In genomic region chr9:137953683-137954438, GRCh38 we compare ENCODE assay signal across 18 cellular contexts.
"Had no signal": no experiment of that assay in that cellular context is flagged by ENCODE, and none has a peak within 500 bp of the region (broad histone marks: within the 10 kb centered on the region; RNA-seq: fewer than 3 reads in every experiment).

No MANE protein-coding gene starts in this region.

- H3K36me3 Mint-ChIP-seq: T-cell had no signal

- H3K4me1 ChIP-seq: lower lobe of right lung, spleen, thyroid gland had no signal

- H3K27me3 ChIP-seq: thyroid gland had no signal

- H3K4me3 ChIP-seq: heart right ventricle, lower lobe of right lung, mucosa of descending colon, spleen, thyroid gland had no signal

- H3K4me3 Mint-ChIP-seq: activated naive CD8-positive, alpha-beta T cell treated with anti-CD3 and anti-CD28 coated beads, Interleukin-2, amount 50 U/mL, for 24 hours; activated T-cell treated with anti-CD3 and anti-CD28 coated beads, Interleukin-2, amount 50 U/mL, for 72 hours; brain; nephron progenitor cell; T-cell; T-helper 2 cell treated with Interferon-gamma antibody and Interleukin-4, amounts not matched to agents 5 μg/mL and 100 μg/mL, for 36 hours had no signal

- DNase-seq: activated CD4-positive, CD25-positive, alpha-beta regulatory T cell treated with anti-CD3 and anti-CD28 coated beads, Interleukin-2, amount 50 U/mL, for 72 hours; activated naive CD4-positive, alpha-beta T cell treated with anti-CD3 and anti-CD28 coated beads, Interleukin-2, amount 50 U/mL, for 16 hours; activated naive CD8-positive, alpha-beta T cell treated with anti-CD3 and anti-CD28 coated beads, Interleukin-2, amount 50 U/mL, for 24 hours; activated T-cell treated with anti-CD3 and anti-CD28 coated beads, Interleukin-2, amount 50 U/mL, for 72 hours; heart right ventricle; lower lobe of right lung; mesendoderm; mucosa of descending colon; nephron progenitor cell; spleen; stimulated activated CD4-positive, alpha-beta T cell treated with anti-CD3 and anti-CD28 coated beads, Interleukin-4, amount 100 ng/mL, for 24 hours; stimulated activated naive CD8-positive, alpha-beta T cell treated with anti-CD3 and anti-CD28 coated beads, Interleukin-15, Interleukin-2, amounts not matched to agents 100 U/mL and 50 U/mL, for 24 hours; T-cell; WERI-Rb-1 had no signal

- H3K9me3 Mint-ChIP-seq: activated naive CD8-positive, alpha-beta T cell treated with anti-CD3 and anti-CD28 coated beads, Interleukin-2, amount 50 U/mL, for 24 hours; activated T-cell treated with anti-CD3 and anti-CD28 coated beads, Interleukin-2, amount 50 U/mL, for 72 hours; brain; nephron progenitor cell; T-cell; T-helper 2 cell treated with Interferon-gamma antibody and Interleukin-4, amounts not matched to agents 5 μg/mL and 100 μg/mL, for 36 hours had no signal

- H3K27ac ChIP-seq: heart right ventricle, lower lobe of right lung, spleen, thyroid gland, WERI-Rb-1 had no signal

- H3K4me1 Mint-ChIP-seq: activated naive CD8-positive, alpha-beta T cell treated with anti-CD3 and anti-CD28 coated beads, Interleukin-2, amount 50 U/mL, for 24 hours; brain; T-cell had no signal

- ATAC-seq: activated naive CD8-positive, alpha-beta T cell treated with anti-CD3 and anti-CD28 coated beads, Interleukin-2, amount 50 U/mL, for 24 hours; activated T-cell treated with anti-CD3 and anti-CD28 coated beads, Interleukin-2, amount 50 U/mL, for 72 hours; lower lobe of right lung; mucosa of descending colon; stimulated activated naive CD8-positive, alpha-beta T cell treated with anti-CD3 and anti-CD28 coated beads, Interleukin-15, Interleukin-2, amounts not matched to agents 100 U/mL and 50 U/mL, for 24 hours; T-cell had no signal

- H3K36me3 ChIP-seq: heart right ventricle, lower lobe of right lung, spleen, thyroid gland had no signal

- H3K27me3 Mint-ChIP-seq: progenitor cell of endocrine pancreas had no signal

- H3K27ac Mint-ChIP-seq: activated naive CD8-positive, alpha-beta T cell treated with anti-CD3 and anti-CD28 coated beads, Interleukin-2, amount 50 U/mL, for 24 hours; activated T-cell treated with anti-CD3 and anti-CD28 coated beads, Interleukin-2, amount 50 U/mL, for 72 hours; nephron progenitor cell; T-cell; T-helper 2 cell treated with Interferon-gamma antibody and Interleukin-4, amounts not matched to agents 5 μg/mL and 100 μg/mL, for 36 hours had no signal

- H3K9me3 ChIP-seq: heart right ventricle, lower lobe of right lung, mucosa of descending colon, spleen, thyroid gland had no signal
